In the genomic region with DNA sequence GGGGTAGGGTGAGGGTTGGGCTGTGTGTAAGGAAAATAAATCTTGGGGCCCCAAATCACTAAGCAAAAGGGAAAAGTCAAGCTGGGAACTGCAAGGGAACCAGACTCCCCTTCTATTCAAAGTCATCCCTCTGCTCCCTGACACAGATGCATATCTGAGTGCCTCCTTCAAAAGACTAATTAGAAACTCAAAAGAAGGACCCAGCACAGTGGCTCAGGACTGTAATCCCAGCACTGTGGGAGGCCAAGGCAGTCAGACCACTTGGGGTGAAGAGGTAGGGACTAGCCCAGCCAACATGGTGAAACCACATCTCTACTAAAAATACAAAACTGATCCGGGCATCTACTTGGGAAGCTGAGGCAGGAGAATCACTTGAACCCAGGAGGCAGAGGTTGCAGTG, we compare ENCODE assay signal across 25 cellular contexts. TPM values are rescaled to one million over a fixed set of nuclear protein-coding genes. Genes with fewer than 3 reads are reported as not detected.
A peak's percentile ranks its signal among the peaks of the same experiment; 100 is the strongest.
DNase-seq lines count a peak whose midpoint lies in the region; ATAC-seq and TF ChIP-seq lines count a peak whose summit lies in the region.
"Had no signal": no experiment of that assay in that cellular context is flagged by ENCODE, and none has a peak within 500 bp of the region (broad histone marks: within the 10 kb centered on the region; RNA-seq: fewer than 3 reads in every experiment).

No MANE protein-coding gene starts in this region.

- in situ Hi-C loops in G401 (cut with HindIII; ENCODE audit: low sequenced_read_pairs): no loop called here

- WGBS in neuronal stem cell (ENCODE audit: extremely low coverage in 2 of 2, insufficient read length in 2 of 2, insufficient replicate concordance in 1 of 2), 2 donors: no CpG with 5 or more reads among the region's 1 CpG
- 80% methylated on average over 1 of the region's 1 CpG for WGBS in right cardiac atrium

- H3K9me3 Mint-ChIP-seq in GM23338 (peaks cover 22% of the 10 kb centered on the region), MCF 10A (ENCODE audit: unreplicated experiment) (no peaks in the 10 kb centered on the region)
- H3K9me3 Mint-ChIP-seq in activated naive CD8-positive, alpha-beta T cell treated with anti-CD3 and anti-CD28 coated beads for 36 hours: peaks cover 24% of the 10 kb centered on the region

- H3K4me1 ChIP-seq in GM23338 (ENCODE audit: insufficient read depth) (peaks cover 21% of the 10 kb centered on the region), RWPE2 (ENCODE audit: insufficient read depth, poor library complexity, severe bottlenecking) (no peaks in the 10 kb centered on the region), iPS-15b (ENCODE audit: control insufficient read depth, insufficient read depth, low read length) (peaks cover 14% of the 10 kb centered on the region), neuronal stem cell (ENCODE audit: control insufficient read depth in 2 of 2, insufficient read depth in 1 of 2, low read depth in 1 of 2, low read length in 2 of 2) (peaks cover 0 to 2% of the 10 kb centered on the region in 2 donors), right cardiac atrium (ENCODE audit: control insufficient read depth, insufficient read depth, low read length) (no peaks in the 10 kb centered on the region)
- H3K4me1 ChIP-seq: body of pancreas, esophagus squamous epithelium, gastroesophageal sphincter, left lung, prostate gland had no signal

- H3K4me1 Mint-ChIP-seq in GM23338: peaks cover 28% of the 10 kb centered on the region
- peaks cover 10% of the 10 kb centered on the region for H3K4me1 Mint-ChIP-seq in activated naive CD8-positive, alpha-beta T cell treated with anti-CD3 and anti-CD28 coated beads for 36 hours
- peaks cover 5% of the 10 kb centered on the region for H3K4me1 Mint-ChIP-seq in MCF 10A (ENCODE audit: insufficient read depth, unreplicated experiment)

- H3K79me2 ChIP-seq in GM23338 (replicated peaks; ENCODE audit: insufficient read depth): no peaks in the 10 kb centered on the region

- intact Hi-C loops in MCF 10A (cut with micrococcal nuclease): no loop called here
- intact Hi-C loops in right cardiac atrium (cut with DNase I): no loop called here

- H4K20me1 ChIP-seq in GM23338 (replicated peaks; ENCODE audit: insufficient read depth): peaks cover 11% of the 10 kb centered on the region

- H3K27ac Mint-ChIP-seq in GM23338 (no peak overlapping the region), MCF 10A (ENCODE audit: low read depth, unreplicated experiment) (no peak overlapping the region)
- no peak overlapping the region for H3K27ac Mint-ChIP-seq in activated naive CD8-positive, alpha-beta T cell treated with anti-CD3 and anti-CD28 coated beads for 36 hours

- H3K9me3 ChIP-seq in RWPE2 (ENCODE audit: severe bottlenecking) (no peaks in the 10 kb centered on the region), iPS-15b (ENCODE audit: control insufficient read depth, insufficient read depth, low read length) (no peaks in the 10 kb centered on the region), neuronal stem cell (replicated peaks in 1 of 2; ENCODE audit: control insufficient read depth in 2 of 2, insufficient read depth in 1 of 2, low read depth in 1 of 2, low read length in 2 of 2) (peaks cover 3 to 32% of the 10 kb centered on the region in 2 donors), right cardiac atrium (ENCODE audit: control insufficient read depth, low read length) (no peaks in the 10 kb centered on the region)
- H3K9me3 ChIP-seq: body of pancreas, gastroesophageal sphincter, prostate gland had no signal

- no peak overlapping the region for H3K23ac ChIP-seq in neuronal stem cell (ENCODE audit: low read depth, low read length, poor library complexity)

- H2BK12ac ChIP-seq in neuronal stem cell (ENCODE audit: low read length): no peak overlapping the region

- POLR2A ChIA-PET in MCF 10A (lab: Yijun Ruan, JAX): interaction anchor here (0.6 kb wide), 1 partner anchor 57 kb away, joined by 3 read pairs; no protein-coding TSS in a partner anchor

- no peak overlapping the region for H3K18ac ChIP-seq in neuronal stem cell (ENCODE audit: low read length)

- peak overlapping the region; percentile 41 for H3K4me3 ChIP-seq in GM23338
- H3K4me3 ChIP-seq in RWPE2 (ENCODE audit: severe bottlenecking): no peak overlapping the region
- peak overlapping the region; percentile 24 for H3K4me3 ChIP-seq in iPS-15b (ENCODE audit: low read depth, low read length)
- no peak overlapping the region for H3K4me3 ChIP-seq in neuronal stem cell (ENCODE audit: low read length in 2 of 2)
- H3K4me3 ChIP-seq in right cardiac atrium (ENCODE audit: low read length): no peak overlapping the region
- H3K4me3 ChIP-seq: body of pancreas, esophagus squamous epithelium, gastroesophageal sphincter, left lung, prostate gland had no signal

- H4K91ac ChIP-seq in neuronal stem cell (ENCODE audit: low read depth, low read length, poor library complexity): no peak overlapping the region

- H3K36me3 ChIP-seq in GM23338 (ENCODE audit: insufficient read depth) (peaks cover 4% of the 10 kb centered on the region; the same call in 1 of the 2 replicates), RWPE2 (ENCODE audit: low read depth) (peaks cover 11% of the 10 kb centered on the region; the same call in 1 of the 2 replicates), iPS-15b (ENCODE audit: control insufficient read depth, insufficient read depth, low read length) (peaks cover 25% of the 10 kb centered on the region), neuronal stem cell (replicated peaks in 1 of 2; ENCODE audit: control insufficient read depth in 2 of 2, insufficient read depth in 2 of 2, low read length in 2 of 2) (peaks cover 10 to 63% of the 10 kb centered on the region in 2 donors)

- H3K36me3 Mint-ChIP-seq in GM23338 (ENCODE audit: low read depth) (peaks cover 77% of the 10 kb centered on the region), MCF 10A (ENCODE audit: insufficient read depth, unreplicated experiment) (peaks cover 24% of the 10 kb centered on the region)
- H3K36me3 Mint-ChIP-seq in activated naive CD8-positive, alpha-beta T cell treated with anti-CD3 and anti-CD28 coated beads for 36 hours: peaks cover 80% of the 10 kb centered on the region

- H3K9me2 ChIP-seq in GM23338 (ENCODE audit: insufficient read depth): no peaks in the 10 kb centered on the region

- H2AK5ac ChIP-seq in neuronal stem cell (ENCODE audit: low read depth, low read length): no peak overlapping the region

- H3K4me2 ChIP-seq in GM23338 (peak overlapping the region; percentile 69), neuronal stem cell (ENCODE audit: insufficient read depth, low read length, poor library complexity, severe bottlenecking) (no peak overlapping the region)

- no peak overlapping the region for H2BK15ac ChIP-seq in neuronal stem cell (ENCODE audit: low read length)

- DNase-seq in GM23338 (ENCODE audit: low spot score) (peak; percentile 86), RWPE2 (ENCODE audit: low spot score) (no peak), neuronal stem cell (ENCODE audit: low spot score) (no peak), MCF 10A (ENCODE audit: unreplicated experiment) (no peak), G401 (ENCODE audit: low spot score) (no peak), right cardiac atrium (no peak)
- no peak for DNase-seq in activated naive CD8-positive, alpha-beta T cell treated with anti-CD3 and anti-CD28 coated beads for 36 hours
- DNase-seq: body of pancreas; DMS 273 treated with DMSO at 0.1 percent for 48 hours; esophagus squamous epithelium; GDM1; left lung; NCI-H1105; NCI-H2029; NCI-H345; NCI-H774; OCI-M1; Right ventricle myocardium superior; stimulated activated CD4-positive, alpha-beta T cell treated with anti-CD3 and anti-CD28 coated beads, Interleukin-2, amount 100 ng/mL, for 24 hours; stimulated activated naive B cell treated with anti-CD40 and anti-IgM and Interleukin-4, amounts not matched to agents 10 μg/mL and 1 μg/mL and 100 μg/mL, for 72 hours had no signal

- H3K9ac ChIP-seq in iPS-15b (ENCODE audit: low read depth, low read length) (no peak overlapping the region), neuronal stem cell (ENCODE audit: low read depth, low read length, poor library complexity) (peak overlapping the region; percentile 12)

- H3K4me3 Mint-ChIP-seq in GM23338 (peak overlapping the region; percentile 51), MCF 10A (ENCODE audit: unreplicated experiment) (no peak overlapping the region)
- H3K4me3 Mint-ChIP-seq in activated naive CD8-positive, alpha-beta T cell treated with anti-CD3 and anti-CD28 coated beads for 36 hours: no peak overlapping the region
- H3K4me3 Mint-ChIP-seq: activated naive CD8-positive, alpha-beta T cell treated with anti-CD3 and anti-CD28 coated beads, Interleukin-2, amount 50 U/mL, for 24 hours; CD14-positive monocyte; stimulated activated naive B cell treated with anti-CD40 and anti-IgM and Interleukin-4, amounts not matched to agents 10 μg/mL and 1 μg/mL and 100 μg/mL, for 72 hours had no signal

- 0 out of 2 replicates have a peak, but pooled peaks cover 3% of the 10 kb centered on the region for H3F3A ChIP-seq in GM23338 (replicated peaks; ENCODE audit: low read depth)

- CTCF ChIA-PET in MCF 10A (lab: Yijun Ruan, JAX): no interaction called here

- peaks cover 46% of the 10 kb centered on the region for H3K27me3 Mint-ChIP-seq in GM23338 (ENCODE audit: insufficient read depth, low read depth, poor library complexity)
- H3K27me3 Mint-ChIP-seq in activated naive CD8-positive, alpha-beta T cell treated with anti-CD3 and anti-CD28 coated beads for 36 hours: no peaks in the 10 kb centered on the region
- no peaks in the 10 kb centered on the region for H3K27me3 Mint-ChIP-seq in MCF 10A (ENCODE audit: insufficient read depth, unreplicated experiment)
- H3K27me3 Mint-ChIP-seq: activated naive CD8-positive, alpha-beta T cell treated with anti-CD3 and anti-CD28 coated beads, Interleukin-2, amount 50 U/mL, for 24 hours; stimulated activated naive B cell treated with anti-CD40 and anti-IgM and Interleukin-4, amounts not matched to agents 10 μg/mL and 1 μg/mL and 100 μg/mL, for 72 hours had no signal

- H3K27me3 ChIP-seq in GM23338 (ENCODE audit: insufficient read depth): peaks cover 41% of the 10 kb centered on the region
- no peaks in the 10 kb centered on the region for H3K27me3 ChIP-seq in RWPE2 (ENCODE audit: insufficient read depth, poor library complexity, severe bottlenecking)
- peaks cover 16% of the 10 kb centered on the region for H3K27me3 ChIP-seq in iPS-15b (ENCODE audit: control insufficient read depth, insufficient read depth, low read length)
- H3K27me3 ChIP-seq in neuronal stem cell (ENCODE audit: control insufficient read depth in 3 of 3, insufficient read depth in 3 of 3, low read depth in 1 of 3, low read length in 3 of 3): no peaks in the 10 kb centered on the region
- no peaks in the 10 kb centered on the region for H3K27me3 ChIP-seq in right cardiac atrium (ENCODE audit: control insufficient read depth, insufficient read depth)
- H3K27me3 ChIP-seq: body of pancreas, esophagus squamous epithelium, gastroesophageal sphincter, left lung had no signal

- H2AFZ ChIP-seq in GM23338 (no peak overlapping the region), neuronal stem cell (ENCODE audit: low read length) (no peak overlapping the region)

- no peak overlapping the region for H3K4ac ChIP-seq in neuronal stem cell (ENCODE audit: low read length)

- H3K79me1 ChIP-seq in neuronal stem cell (ENCODE audit: low read depth, low read length): peaks cover 1% of the 10 kb centered on the region

- H3K14ac ChIP-seq in neuronal stem cell (ENCODE audit: low read length): no peak overlapping the region

- TF ChIP-seq CTCF in GM23338 (conservative IDR thresholded peaks at IDR 0.05; ENCODE audit: low read depth in 2 of 2) (no peak), RWPE2 (IDR thresholded peaks at IDR 0.05; ENCODE audit: poor library complexity, severe bottlenecking) (no peak), MCF 10A (IDR thresholded peaks at IDR 0.05; ENCODE audit: unreplicated experiment) (no peak)

- BruUV-seq in MCF 10A (replicated peaks; lab: Mats Ljungman, UMichigan): no TSS peak

- H2BK120ac ChIP-seq in neuronal stem cell (ENCODE audit: low read depth, low read length): no peak overlapping the region

- no peak overlapping the region for H4K8ac ChIP-seq in neuronal stem cell (ENCODE audit: low read depth, low read length)

- H2BK5ac ChIP-seq in neuronal stem cell (ENCODE audit: low read length): no peak overlapping the region

- peak; percentile 99 for ATAC-seq in GM23338
- no peak for ATAC-seq in RWPE2 (ENCODE audit: low read depth)
- ATAC-seq in right cardiac atrium: no peak
- ATAC-seq: body of pancreas, gastroesophageal sphincter, left lung had no signal

- H3K27ac ChIP-seq in GM23338 (ENCODE audit: low read depth): no peak overlapping the region
- H3K27ac ChIP-seq in RWPE2 (ENCODE audit: poor library complexity, severe bottlenecking): peak overlapping the region; percentile 47
- H3K27ac ChIP-seq in neuronal stem cell (replicated peaks; ENCODE audit: low read length): no peak overlapping the region
- no peak overlapping the region for H3K27ac ChIP-seq in right cardiac atrium (ENCODE audit: low read length)
- H3K27ac ChIP-seq: body of pancreas, esophagus squamous epithelium, gastroesophageal sphincter, left lung, prostate gland had no signal

RNA-seq across cellular contexts. Expression of gene ZNF611, which starts 18.3 kb away (rescaled TPM):
- 10.3 and 16.4 TPM in 2 replicates for total RNA-seq in GM23338 (2014; rRNA removed; shearing (Covaris generic))
- polyA plus RNA-seq in GM23338 (2016; fragmentation: Nextera tagmentation; extraction: Ambion mirVana) (5.3 and 6.6 TPM in 2 replicates), right cardiac atrium (5.9 TPM)
- 8.8 TPM for polyA plus RNA-seq in neuronal stem cell (2013, experiment 1 of 2)
- polyA plus RNA-seq in neuronal stem cell (2013, experiment 2 of 2): 7.4 TPM
- 10 to 100 TPM; 15.1 to 15.9 TPM for total RNA-seq in activated naive CD8-positive, alpha-beta T cell treated with anti-CD3 and anti-CD28 coated beads for 36 hours
- total RNA-seq in MCF 10A (2022) (12.6 and 23.1 TPM in 2 replicates), right cardiac atrium (10 to 100 TPM in 1 of 4 donors, 1 to 10 TPM in 3; 8.8 to 12.1 (median 9.3) TPM)
- total RNA-seq in G401 (2014; rRNA removed; shearing (Covaris generic)): 3.9 and 8.9 TPM in 2 replicates

Comparison
In these comparisons a context has a peak if more than half of its experiments do, and no peak if none do; other contexts are left out.
1. H3K4me3 ChIP-seq: peak in GM23338 (single experiment) and iPS-15b (single experiment); none in RWPE2 (single experiment), neuronal stem cell (0 of 2) and right cardiac atrium (single experiment).